ENCODE assay signal across 1 cellular context in the genomic region with DNA sequence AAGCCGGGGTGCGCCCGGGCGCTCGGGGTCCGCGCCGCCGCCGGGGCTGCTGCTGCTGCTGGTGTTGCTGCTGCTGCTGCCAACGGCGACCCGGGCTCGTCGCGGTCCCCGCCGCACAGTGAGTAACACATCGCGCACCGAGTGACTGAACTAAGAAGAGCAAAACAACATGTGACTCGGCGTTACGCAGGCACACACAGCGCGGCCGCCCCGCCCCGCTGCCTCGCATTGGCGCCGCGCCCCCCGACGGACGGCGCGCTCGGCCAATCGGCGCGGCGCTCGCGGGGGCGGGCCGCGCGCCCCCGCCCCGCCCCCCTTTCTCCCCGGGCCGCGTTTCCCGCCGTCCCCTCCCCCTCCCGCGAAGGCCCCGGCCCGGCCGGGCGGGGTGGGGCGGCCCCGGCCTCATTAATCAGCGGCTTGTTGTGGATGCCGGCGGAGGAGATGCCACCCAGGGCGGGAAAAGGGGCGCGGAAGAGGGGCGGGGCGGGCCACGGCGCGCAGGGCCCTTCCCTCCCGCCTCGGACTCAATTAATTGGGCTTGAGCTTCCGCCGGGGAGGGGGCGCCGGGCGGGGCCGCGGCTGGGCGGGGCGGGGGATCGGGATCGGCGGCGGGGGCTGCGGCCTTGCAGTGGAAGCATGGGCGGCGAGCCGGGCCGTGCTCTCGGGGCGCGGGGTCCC.
TF ChIP-seq lines count a peak whose summit lies in the region.

A gene with protein sequence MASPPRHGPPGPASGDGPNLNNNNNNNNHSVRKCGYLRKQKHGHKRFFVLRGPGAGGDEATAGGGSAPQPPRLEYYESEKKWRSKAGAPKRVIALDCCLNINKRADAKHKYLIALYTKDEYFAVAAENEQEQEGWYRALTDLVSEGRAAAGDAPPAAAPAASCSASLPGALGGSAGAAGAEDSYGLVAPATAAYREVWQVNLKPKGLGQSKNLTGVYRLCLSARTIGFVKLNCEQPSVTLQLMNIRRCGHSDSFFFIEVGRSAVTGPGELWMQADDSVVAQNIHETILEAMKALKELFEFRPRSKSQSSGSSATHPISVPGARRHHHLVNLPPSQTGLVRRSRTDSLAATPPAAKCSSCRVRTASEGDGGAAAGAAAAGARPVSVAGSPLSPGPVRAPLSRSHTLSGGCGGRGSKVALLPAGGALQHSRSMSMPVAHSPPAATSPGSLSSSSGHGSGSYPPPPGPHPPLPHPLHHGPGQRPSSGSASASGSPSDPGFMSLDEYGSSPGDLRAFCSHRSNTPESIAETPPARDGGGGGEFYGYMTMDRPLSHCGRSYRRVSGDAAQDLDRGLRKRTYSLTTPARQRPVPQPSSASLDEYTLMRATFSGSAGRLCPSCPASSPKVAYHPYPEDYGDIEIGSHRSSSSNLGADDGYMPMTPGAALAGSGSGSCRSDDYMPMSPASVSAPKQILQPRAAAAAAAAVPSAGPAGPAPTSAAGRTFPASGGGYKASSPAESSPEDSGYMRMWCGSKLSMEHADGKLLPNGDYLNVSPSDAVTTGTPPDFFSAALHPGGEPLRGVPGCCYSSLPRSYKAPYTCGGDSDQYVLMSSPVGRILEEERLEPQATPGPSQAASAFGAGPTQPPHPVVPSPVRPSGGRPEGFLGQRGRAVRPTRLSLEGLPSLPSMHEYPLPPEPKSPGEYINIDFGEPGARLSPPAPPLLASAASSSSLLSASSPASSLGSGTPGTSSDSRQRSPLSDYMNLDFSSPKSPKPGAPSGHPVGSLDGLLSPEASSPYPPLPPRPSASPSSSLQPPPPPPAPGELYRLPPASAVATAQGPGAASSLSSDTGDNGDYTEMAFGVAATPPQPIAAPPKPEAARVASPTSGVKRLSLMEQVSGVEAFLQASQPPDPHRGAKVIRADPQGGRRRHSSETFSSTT (N-terminal part only) (minus strand): TSS at position 127 of the 678 bp plus-strand sequence. CDS start 530 bp downstream, outside the sequence.

TF ChIP-seq in K562, 482 proteins besides CTCF, POLR2A, EP300 and RAD21 (continued from another document):
- TF ChIP-seq, protein P1, sequence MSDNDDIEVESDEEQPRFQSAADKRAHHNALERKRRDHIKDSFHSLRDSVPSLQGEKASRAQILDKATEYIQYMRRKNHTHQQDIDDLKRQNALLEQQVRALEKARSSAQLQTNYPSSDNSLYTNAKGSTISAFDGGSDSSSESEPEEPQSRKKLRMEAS (CRISPR knock-in tag; IDR thresholded peaks at IDR 0.05): peak; percentile 34; the same call in 1 of the 2 replicates
- TF ChIP-seq RBBP5 (IDR thresholded peaks at IDR 0.05; ENCODE audit: borderline replicate concordance, insufficient read depth, low read length, poor library complexity, severe bottlenecking) (no peak), CHD2 (IDR thresholded peaks at IDR 0.05; ENCODE audit: low read depth, low read length) (peak; percentile 42; the same call in 1 of the 2 replicates), ZNF445 (CRISPR knock-in tag; IDR thresholded peaks at IDR 0.05; ENCODE audit: low read depth) (no peak), CREM (IDR thresholded peaks at IDR 0.05; ENCODE audit: low read depth) (peak; percentile 85), MYC (IDR thresholded peaks at IDR 0.05; ENCODE audit: low read depth, low read length) (peak; percentile 64; the same call in 1 of the 2 replicates), MYC (CRISPR knock-in tag; IDR thresholded peaks at IDR 0.05; ENCODE audit: borderline replicate concordance, low read depth) (no peak), ZNF41 (CRISPR knock-in tag; conservative IDR thresholded peaks at IDR 0.05) (no peak), SP2 (IDR thresholded peaks at IDR 0.05; ENCODE audit: extremely low read depth, low read depth, low read length, poor library complexity, severe bottlenecking) (peak; percentile 50), KAT2B (IDR thresholded peaks at IDR 0.05; ENCODE audit: low read depth, low read length) (no peak), STAT5B (CRISPR knock-in tag; IDR thresholded peaks at IDR 0.05) (no peak), COPS2 (conservative IDR thresholded peaks at IDR 0.05) (no peak), POLR2H (tag; IDR thresholded peaks at IDR 0.05; ENCODE audit: low read depth) (peak; percentile 71), ZSCAN32 (CRISPR knock-in tag; IDR thresholded peaks at IDR 0.05) (no peak), ZNF224 (CRISPR knock-in tag; IDR thresholded peaks at IDR 0.05) (no peak), MBD2 (IDR thresholded peaks at IDR 0.05; ENCODE audit: borderline replicate concordance, low read depth) (peak; percentile 57; the same call in 1 of the 2 replicates), ZNF766 (CRISPR knock-in tag; conservative IDR thresholded peaks at IDR 0.05) (peak; percentile 46; the same call in 1 of the 2 replicates)
- TF ChIP-seq, protein P2, sequence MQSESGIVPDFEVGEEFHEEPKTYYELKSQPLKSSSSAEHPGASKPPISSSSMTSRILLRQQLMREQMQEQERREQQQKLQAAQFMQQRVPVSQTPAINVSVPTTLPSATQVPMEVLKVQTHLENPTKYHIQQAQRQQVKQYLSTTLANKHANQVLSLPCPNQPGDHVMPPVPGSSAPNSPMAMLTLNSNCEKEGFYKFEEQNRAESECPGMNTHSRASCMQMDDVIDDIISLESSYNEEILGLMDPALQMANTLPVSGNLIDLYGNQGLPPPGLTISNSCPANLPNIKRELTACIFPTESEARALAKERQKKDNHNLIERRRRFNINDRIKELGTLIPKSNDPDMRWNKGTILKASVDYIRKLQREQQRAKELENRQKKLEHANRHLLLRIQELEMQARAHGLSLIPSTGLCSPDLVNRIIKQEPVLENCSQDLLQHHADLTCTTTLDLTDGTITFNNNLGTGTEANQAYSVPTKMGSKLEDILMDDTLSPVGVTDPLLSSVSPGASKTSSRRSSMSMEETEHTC (IDR thresholded peaks at IDR 0.05): peak; percentile 77; the same call in 1 of the 2 replicates
- TF ChIP-seq, protein P3, sequence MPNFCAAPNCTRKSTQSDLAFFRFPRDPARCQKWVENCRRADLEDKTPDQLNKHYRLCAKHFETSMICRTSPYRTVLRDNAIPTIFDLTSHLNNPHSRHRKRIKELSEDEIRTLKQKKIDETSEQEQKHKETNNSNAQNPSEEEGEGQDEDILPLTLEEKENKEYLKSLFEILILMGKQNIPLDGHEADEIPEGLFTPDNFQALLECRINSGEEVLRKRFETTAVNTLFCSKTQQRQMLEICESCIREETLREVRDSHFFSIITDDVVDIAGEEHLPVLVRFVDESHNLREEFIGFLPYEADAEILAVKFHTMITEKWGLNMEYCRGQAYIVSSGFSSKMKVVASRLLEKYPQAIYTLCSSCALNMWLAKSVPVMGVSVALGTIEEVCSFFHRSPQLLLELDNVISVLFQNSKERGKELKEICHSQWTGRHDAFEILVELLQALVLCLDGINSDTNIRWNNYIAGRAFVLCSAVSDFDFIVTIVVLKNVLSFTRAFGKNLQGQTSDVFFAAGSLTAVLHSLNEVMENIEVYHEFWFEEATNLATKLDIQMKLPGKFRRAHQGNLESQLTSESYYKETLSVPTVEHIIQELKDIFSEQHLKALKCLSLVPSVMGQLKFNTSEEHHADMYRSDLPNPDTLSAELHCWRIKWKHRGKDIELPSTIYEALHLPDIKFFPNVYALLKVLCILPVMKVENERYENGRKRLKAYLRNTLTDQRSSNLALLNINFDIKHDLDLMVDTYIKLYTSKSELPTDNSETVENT (CRISPR knock-in tag; IDR thresholded peaks at IDR 0.05): peak; percentile 58; the same call in 1 of the 2 replicates
- TF ChIP-seq, protein P4, sequence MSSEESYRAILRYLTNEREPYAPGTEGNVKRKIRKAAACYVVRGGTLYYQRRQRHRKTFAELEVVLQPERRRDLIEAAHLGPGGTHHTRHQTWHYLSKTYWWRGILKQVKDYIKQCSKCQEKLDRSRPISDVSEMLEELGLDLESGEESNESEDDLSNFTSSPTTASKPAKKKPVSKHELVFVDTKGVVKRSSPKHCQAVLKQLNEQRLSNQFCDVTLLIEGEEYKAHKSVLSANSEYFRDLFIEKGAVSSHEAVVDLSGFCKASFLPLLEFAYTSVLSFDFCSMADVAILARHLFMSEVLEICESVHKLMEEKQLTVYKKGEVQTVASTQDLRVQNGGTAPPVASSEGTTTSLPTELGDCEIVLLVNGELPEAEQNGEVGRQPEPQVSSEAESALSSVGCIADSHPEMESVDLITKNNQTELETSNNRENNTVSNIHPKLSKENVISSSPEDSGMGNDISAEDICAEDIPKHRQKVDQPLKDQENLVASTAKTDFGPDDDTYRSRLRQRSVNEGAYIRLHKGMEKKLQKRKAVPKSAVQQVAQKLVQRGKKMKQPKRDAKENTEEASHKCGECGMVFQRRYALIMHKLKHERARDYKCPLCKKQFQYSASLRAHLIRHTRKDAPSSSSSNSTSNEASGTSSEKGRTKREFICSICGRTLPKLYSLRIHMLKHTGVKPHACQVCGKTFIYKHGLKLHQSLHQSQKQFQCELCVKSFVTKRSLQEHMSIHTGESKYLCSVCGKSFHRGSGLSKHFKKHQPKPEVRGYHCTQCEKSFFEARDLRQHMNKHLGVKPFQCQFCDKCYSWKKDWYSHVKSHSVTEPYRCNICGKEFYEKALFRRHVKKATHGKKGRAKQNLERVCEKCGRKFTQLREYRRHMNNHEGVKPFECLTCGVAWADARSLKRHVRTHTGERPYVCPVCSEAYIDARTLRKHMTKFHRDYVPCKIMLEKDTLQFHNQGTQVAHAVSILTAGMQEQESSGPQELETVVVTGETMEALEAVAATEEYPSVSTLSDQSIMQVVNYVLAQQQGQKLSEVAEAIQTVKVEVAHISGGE (CRISPR knock-in tag; IDR thresholded peaks at IDR 0.05): peak in 1 of 3 experiments; percentile 65; a peak in 1 of 6 replicates
- TF ChIP-seq, protein P5, sequence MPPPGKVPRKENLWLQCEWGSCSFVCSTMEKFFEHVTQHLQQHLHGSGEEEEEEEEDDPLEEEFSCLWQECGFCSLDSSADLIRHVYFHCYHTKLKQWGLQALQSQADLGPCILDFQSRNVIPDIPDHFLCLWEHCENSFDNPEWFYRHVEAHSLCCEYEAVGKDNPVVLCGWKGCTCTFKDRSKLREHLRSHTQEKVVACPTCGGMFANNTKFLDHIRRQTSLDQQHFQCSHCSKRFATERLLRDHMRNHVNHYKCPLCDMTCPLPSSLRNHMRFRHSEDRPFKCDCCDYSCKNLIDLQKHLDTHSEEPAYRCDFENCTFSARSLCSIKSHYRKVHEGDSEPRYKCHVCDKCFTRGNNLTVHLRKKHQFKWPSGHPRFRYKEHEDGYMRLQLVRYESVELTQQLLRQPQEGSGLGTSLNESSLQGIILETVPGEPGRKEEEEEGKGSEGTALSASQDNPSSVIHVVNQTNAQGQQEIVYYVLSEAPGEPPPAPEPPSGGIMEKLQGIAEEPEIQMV (tag; conservative IDR thresholded peaks at IDR 0.05; ENCODE audit: low read depth): no peak
- TF ChIP-seq, protein P6, sequence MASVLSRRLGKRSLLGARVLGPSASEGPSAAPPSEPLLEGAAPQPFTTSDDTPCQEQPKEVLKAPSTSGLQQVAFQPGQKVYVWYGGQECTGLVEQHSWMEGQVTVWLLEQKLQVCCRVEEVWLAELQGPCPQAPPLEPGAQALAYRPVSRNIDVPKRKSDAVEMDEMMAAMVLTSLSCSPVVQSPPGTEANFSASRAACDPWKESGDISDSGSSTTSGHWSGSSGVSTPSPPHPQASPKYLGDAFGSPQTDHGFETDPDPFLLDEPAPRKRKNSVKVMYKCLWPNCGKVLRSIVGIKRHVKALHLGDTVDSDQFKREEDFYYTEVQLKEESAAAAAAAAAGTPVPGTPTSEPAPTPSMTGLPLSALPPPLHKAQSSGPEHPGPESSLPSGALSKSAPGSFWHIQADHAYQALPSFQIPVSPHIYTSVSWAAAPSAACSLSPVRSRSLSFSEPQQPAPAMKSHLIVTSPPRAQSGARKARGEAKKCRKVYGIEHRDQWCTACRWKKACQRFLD (CRISPR knock-in tag; IDR thresholded peaks at IDR 0.05): peak; percentile 29; the same call in 1 of the 2 replicates
- TF ChIP-seq, protein P7, sequence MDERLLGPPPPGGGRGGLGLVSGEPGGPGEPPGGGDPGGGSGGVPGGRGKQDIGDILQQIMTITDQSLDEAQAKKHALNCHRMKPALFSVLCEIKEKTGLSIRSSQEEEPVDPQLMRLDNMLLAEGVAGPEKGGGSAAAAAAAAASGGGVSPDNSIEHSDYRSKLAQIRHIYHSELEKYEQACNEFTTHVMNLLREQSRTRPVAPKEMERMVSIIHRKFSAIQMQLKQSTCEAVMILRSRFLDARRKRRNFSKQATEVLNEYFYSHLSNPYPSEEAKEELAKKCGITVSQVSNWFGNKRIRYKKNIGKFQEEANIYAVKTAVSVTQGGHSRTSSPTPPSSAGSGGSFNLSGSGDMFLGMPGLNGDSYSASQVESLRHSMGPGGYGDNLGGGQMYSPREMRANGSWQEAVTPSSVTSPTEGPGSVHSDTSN (CRISPR knock-in tag; IDR thresholded peaks at IDR 0.05; ENCODE audit: low read depth): peak; percentile 1; the same call in 1 of the 2 replicates
- TF ChIP-seq, protein P7 (tag; conservative IDR thresholded peaks at IDR 0.05; ENCODE audit: low read depth): peak; percentile 36; the same call in 1 of the 2 replicates
- TF ChIP-seq, protein P8, sequence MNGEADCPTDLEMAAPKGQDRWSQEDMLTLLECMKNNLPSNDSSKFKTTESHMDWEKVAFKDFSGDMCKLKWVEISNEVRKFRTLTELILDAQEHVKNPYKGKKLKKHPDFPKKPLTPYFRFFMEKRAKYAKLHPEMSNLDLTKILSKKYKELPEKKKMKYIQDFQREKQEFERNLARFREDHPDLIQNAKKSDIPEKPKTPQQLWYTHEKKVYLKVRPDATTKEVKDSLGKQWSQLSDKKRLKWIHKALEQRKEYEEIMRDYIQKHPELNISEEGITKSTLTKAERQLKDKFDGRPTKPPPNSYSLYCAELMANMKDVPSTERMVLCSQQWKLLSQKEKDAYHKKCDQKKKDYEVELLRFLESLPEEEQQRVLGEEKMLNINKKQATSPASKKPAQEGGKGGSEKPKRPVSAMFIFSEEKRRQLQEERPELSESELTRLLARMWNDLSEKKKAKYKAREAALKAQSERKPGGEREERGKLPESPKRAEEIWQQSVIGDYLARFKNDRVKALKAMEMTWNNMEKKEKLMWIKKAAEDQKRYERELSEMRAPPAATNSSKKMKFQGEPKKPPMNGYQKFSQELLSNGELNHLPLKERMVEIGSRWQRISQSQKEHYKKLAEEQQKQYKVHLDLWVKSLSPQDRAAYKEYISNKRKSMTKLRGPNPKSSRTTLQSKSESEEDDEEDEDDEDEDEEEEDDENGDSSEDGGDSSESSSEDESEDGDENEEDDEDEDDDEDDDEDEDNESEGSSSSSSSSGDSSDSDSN (IDR thresholded peaks at IDR 0.05; ENCODE audit: borderline replicate concordance in 1 of 2, low read depth in 2 of 2, low read length in 2 of 2): 0 out of 4 replicates have a peak, but pooled peaks of 1 of the 2 experiments have one; percentile 16
